1 cellular context compared by ENCODE assay signal in genomic region chr2:42792583-42793313, GRCh38.
A peak's percentile ranks its signal among the peaks of the same experiment; 100 is the strongest.
TF ChIP-seq lines count a peak whose summit lies in the region.

HAAO (minus strand) TSS chr2:42792583; CDS start chr2:42792536, 47 bp downstream.

TF ChIP-seq in HepG2, 621 proteins besides CTCF, POLR2A, EP300 and RAD21 (continued from another document and continues in another):
- TF ChIP-seq BATF2 (CRISPR knock-in tag; IDR thresholded peaks at IDR 0.05) (peak; percentile 96), SPEN (CRISPR knock-in tag; IDR thresholded peaks at IDR 0.05; ENCODE audit: low read depth) (peak; percentile 97), HNRNPK (IDR thresholded peaks at IDR 0.05; ENCODE audit: low read depth, low read length, poor library complexity, severe bottlenecking) (peak; percentile 93), ZNF879 (CRISPR knock-in tag; IDR thresholded peaks at IDR 0.05) (peak; percentile 86; the same call in 1 of the 2 replicates), ZSCAN21 (CRISPR knock-in tag; IDR thresholded peaks at IDR 0.05; ENCODE audit: borderline replicate concordance) (peak; percentile 95), ZMAT5 (CRISPR knock-in tag; IDR thresholded peaks at IDR 0.05; ENCODE audit: borderline replicate concordance, low read depth) (no peak; the same call in 1 of the 2 replicates), MXD1 (CRISPR knock-in tag; IDR thresholded peaks at IDR 0.05) (peak; percentile 84), SIX4 (CRISPR knock-in tag; IDR thresholded peaks at IDR 0.05) (peak; percentile 74), THYN1 (CRISPR knock-in tag; IDR thresholded peaks at IDR 0.05; ENCODE audit: borderline replicate concordance, low read depth) (no peak), MED8 (CRISPR knock-in tag; IDR thresholded peaks at IDR 0.05; ENCODE audit: insufficient replicate concordance) (peak; percentile 99), ZNF382 (CRISPR knock-in tag; IDR thresholded peaks at IDR 0.05; ENCODE audit: borderline replicate concordance) (no peak), KMT2A (CRISPR knock-in tag; IDR thresholded peaks at IDR 0.05) (peak; percentile 96), HNF4A (CRISPR knock-in tag; IDR thresholded peaks at IDR 0.05) (peak; percentile 100), KLF12 (CRISPR knock-in tag; IDR thresholded peaks at IDR 0.05; ENCODE audit: borderline replicate concordance) (peak; percentile 97), ZNF772 (CRISPR knock-in tag; IDR thresholded peaks at IDR 0.05) (peak; percentile 100), NCOA5 (CRISPR knock-in tag; IDR thresholded peaks at IDR 0.05) (peak; percentile 87; the same call in 1 of the 2 replicates), FOXJ3 (CRISPR knock-in tag; IDR thresholded peaks at IDR 0.05; ENCODE audit: borderline replicate concordance) (peak; percentile 71), ZNF589 (CRISPR knock-in tag; conservative IDR thresholded peaks at IDR 0.05) (peak; percentile 95), EHMT2 (IDR thresholded peaks at IDR 0.05; ENCODE audit: borderline replicate concordance, low read depth, low read length) (no peak), ZNF30 (CRISPR knock-in tag; IDR thresholded peaks at IDR 0.05) (peak; percentile 84; the same call in 1 of the 2 replicates), MEIS2 (CRISPR knock-in tag; IDR thresholded peaks at IDR 0.05) (peak; percentile 98), ZBTB40 (IDR thresholded peaks at IDR 0.05) (no peak), ZBTB40 (CRISPR knock-in tag; IDR thresholded peaks at IDR 0.05) (peak; percentile 96), ZFP36 (IDR thresholded peaks at IDR 0.05; ENCODE audit: borderline replicate concordance, low read depth, low read length, partially characterized antibody) (no peak), ZNF10 (CRISPR knock-in tag; IDR thresholded peaks at IDR 0.05; ENCODE audit: borderline replicate concordance, low read depth) (no peak), ZNF598 (CRISPR knock-in tag; IDR thresholded peaks at IDR 0.05; ENCODE audit: borderline replicate concordance) (peak; percentile 98), ZNF34 (CRISPR knock-in tag; IDR thresholded peaks at IDR 0.05; ENCODE audit: borderline replicate concordance) (peak; percentile 92), HCFC1 (IDR thresholded peaks at IDR 0.05; ENCODE audit: low read depth, low read length) (0 out of 2 replicates have a peak, but pooled peaks have one; percentile 26), KLF6 (CRISPR knock-in tag; IDR thresholded peaks at IDR 0.05) (peak; percentile 99), ZNF737 (CRISPR knock-in tag; IDR thresholded peaks at IDR 0.05; ENCODE audit: borderline replicate concordance) (peak; percentile 59; the same call in 1 of the 2 replicates), NFE2 (CRISPR knock-in tag; IDR thresholded peaks at IDR 0.05) (no peak), ZBTB10 (CRISPR knock-in tag; IDR thresholded peaks at IDR 0.05; ENCODE audit: borderline replicate concordance) (peak; percentile 96; the same call in 1 of the 2 replicates), MED1 (CRISPR knock-in tag; IDR thresholded peaks at IDR 0.05) (peak; percentile 98), RFX1 (IDR thresholded peaks at IDR 0.05) (no peak), ZNF235 (CRISPR knock-in tag; IDR thresholded peaks at IDR 0.05; ENCODE audit: borderline replicate concordance) (peak; percentile 95; the same call in 1 of the 2 replicates), ZNF3 (CRISPR knock-in tag; IDR thresholded peaks at IDR 0.05) (no peak), ZNF609 (CRISPR knock-in tag; IDR thresholded peaks at IDR 0.05; ENCODE audit: borderline replicate concordance) (peak; percentile 92), HOXA9 (CRISPR knock-in tag; IDR thresholded peaks at IDR 0.05; ENCODE audit: borderline replicate concordance) (peak; percentile 82), TOPORS (CRISPR knock-in tag; IDR thresholded peaks at IDR 0.05) (peak; percentile 96), PRDM15 (CRISPR knock-in tag; IDR thresholded peaks at IDR 0.05) (peak; percentile 74), GZF1 (CRISPR knock-in tag; IDR thresholded peaks at IDR 0.05) (no peak)
